In the genomic region with DNA sequence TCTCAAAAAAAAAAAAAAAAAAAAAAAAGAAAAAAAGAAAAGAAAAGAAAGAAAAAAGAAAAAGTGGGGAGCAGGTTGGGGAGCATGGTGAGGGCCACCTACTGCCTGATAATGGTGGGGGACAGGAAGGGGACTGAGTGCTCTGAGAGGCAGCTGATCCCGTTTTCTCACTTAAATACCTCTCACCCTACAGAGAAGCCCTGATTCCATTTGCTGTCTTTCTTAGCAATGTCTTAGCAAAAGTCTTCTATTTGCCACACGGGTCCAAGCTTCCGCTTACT, we compare ENCODE assay signal across 8 cellular contexts. TPM values are rescaled to one million over a fixed set of nuclear protein-coding genes. Genes with fewer than 3 reads are reported as not detected.
DNase-seq lines count a peak whose midpoint lies in the region; ATAC-seq and TF ChIP-seq lines count a peak whose summit lies in the region.

No MANE protein-coding gene starts in this region.

- H3K27ac Mint-ChIP-seq in CD4-positive, alpha-beta memory T cell, result peak overlapping the region; percentile 93 to 99 (median 99)

- no peak for TF ChIP-seq POLR2A in Peyer's patch (IDR thresholded peaks at IDR 0.05)

- H3K27ac ChIP-seq in CD4-positive, alpha-beta memory T cell (ENCODE audit: low read depth, low read length), result peak overlapping the region; percentile 79
- peak overlapping the region; percentile 92 to 97 (median 94) for H3K27ac ChIP-seq in Peyer's patch
- H3K27ac ChIP-seq in epithelial cell of prostate, result peak overlapping the region; percentile 80
- peak overlapping the region; percentile 97 for H3K27ac ChIP-seq in osteoblast (ENCODE audit: low read depth, low read length)

- peaks cover 19 to 43% (median 30%) of the 10 kb centered on the region in 4 donors for H3K4me1 Mint-ChIP-seq in CD4-positive, alpha-beta memory T cell

- H3K9me3 Mint-ChIP-seq in CD4-positive, alpha-beta memory T cell, result no peaks in the 10 kb centered on the region

- peak overlapping the region; percentile 95 to 98 (median 96) for H3K4me3 Mint-ChIP-seq in CD4-positive, alpha-beta memory T cell

- POLR2A ChIA-PET in CD4-positive, alpha-beta memory T cell (lab: Charles Lee; ENCODE audit: partially characterized antibody), result interaction anchor here (0.5 to 1.7 kb wide), 7 partner anchors 15 to 358 kb away, joined by 3 to 14 read pairs (median 4); a partner anchor contains a TSS

- no peak for TF ChIP-seq CTCF in Peyer's patch (IDR thresholded peaks at IDR 0.05)
- no peak for TF ChIP-seq CTCF in osteoblast (IDR thresholded peaks at IDR 0.05; ENCODE audit: extremely low read depth, low read depth, low read length)

- no peaks in the 10 kb centered on the region for H3K27me3 ChIP-seq in CD4-positive, alpha-beta memory T cell (ENCODE audit: insufficient read depth, low read length)
- H3K27me3 ChIP-seq in Peyer's patch, result no peaks in the 10 kb centered on the region
- H3K27me3 ChIP-seq in osteoblast (ENCODE audit: insufficient read depth, low read length), result no peaks in the 10 kb centered on the region

- H3K36me3 Mint-ChIP-seq in CD4-positive, alpha-beta memory T cell, result peaks cover 0 to 4% of the 10 kb centered on the region in 2 donors

- no peak for DNase-seq in CD4-positive, alpha-beta memory T cell
- DNase-seq in Peyer's patch (no peak), epithelial cell of prostate (ENCODE audit: low read depth, low spot score) (no peak), osteoblast (ENCODE audit: insufficient read length, low spot score, missing footprints) (no peak), amniotic stem cell (lab: John Stamatoyannopoulos, UW) (no peak), DMS153 (lab: John Stamatoyannopoulos, UW) (no peak)
- no peak for DNase-seq in stimulated activated naive CD4-positive, alpha-beta T cell treated with Interleukin-2 at 50 U/mL for 16 hours (lab: John Stamatoyannopoulos, UW)

- intact Hi-C loops in CD4-positive, alpha-beta memory T cell (cut with micrococcal nuclease), result loop anchor here (1.0 to 5.0 kb wide), 2 partner anchors 105 to 193 kb away; a partner anchor contains a TSS

- no peaks in the 10 kb centered on the region for H4K20me1 ChIP-seq in osteoblast (ENCODE audit: insufficient read depth, low read length)

- H3K4me1 ChIP-seq in CD4-positive, alpha-beta memory T cell (ENCODE audit: insufficient read depth, low read length), result peaks cover 26% of the 10 kb centered on the region
- H3K4me1 ChIP-seq in Peyer's patch (peaks cover 0 to 35% (median 7%) of the 10 kb centered on the region in 4 donors), osteoblast (ENCODE audit: insufficient read depth, low read length) (peaks cover 42% of the 10 kb centered on the region)

- no peaks in the 10 kb centered on the region for H3K9me3 ChIP-seq in CD4-positive, alpha-beta memory T cell (ENCODE audit: control insufficient read depth in 1 of 2, low read length in 2 of 2)
- no peaks in the 10 kb centered on the region for H3K9me3 ChIP-seq in Peyer's patch
- no peaks in the 10 kb centered on the region for H3K9me3 ChIP-seq in osteoblast (ENCODE audit: low read depth, low read length)

- peaks cover 34% of the 10 kb centered on the region for H3K79me2 ChIP-seq in osteoblast (ENCODE audit: insufficient read depth, low read length)

- H3K4me2 ChIP-seq in osteoblast (ENCODE audit: insufficient read depth, low read length), result peak overlapping the region; percentile 76

- H3K36me3 ChIP-seq in CD4-positive, alpha-beta memory T cell (ENCODE audit: insufficient read depth, low read length), result no peaks in the 10 kb centered on the region
- H3K36me3 ChIP-seq in Peyer's patch (no peaks in the 10 kb centered on the region), osteoblast (ENCODE audit: insufficient read depth, low read length) (no peaks in the 10 kb centered on the region)

- peak overlapping the region in 1 of 2 donors; percentile 70 for H3K4me3 ChIP-seq in CD4-positive, alpha-beta memory T cell (ENCODE audit: low read length in 2 of 2)
- H3K4me3 ChIP-seq in Peyer's patch, result peak overlapping the region; percentile 44 to 81 (median 72)
- peak overlapping the region; percentile 71 for H3K4me3 ChIP-seq in osteoblast (ENCODE audit: insufficient read depth, low read length)

- no peak for ATAC-seq in GM18502 (IDR thresholded peaks at IDR 0.05; ENCODE audit: poor library complexity, unreplicated experiment)

- peak overlapping the region; percentile 86 for H2AFZ ChIP-seq in osteoblast (ENCODE audit: low read length)

- CTCF ChIA-PET in CD4-positive, alpha-beta memory T cell (lab: Charles Lee; ENCODE audit: partially characterized antibody), result interaction anchor here (1.0 to 1.6 kb wide), 3 partner anchors 56 to 257 kb away, joined by 3 to 7 read pairs (median 7); no protein-coding TSS in a partner anchor

- no peaks in the 10 kb centered on the region for H3K27me3 Mint-ChIP-seq in CD4-positive, alpha-beta memory T cell

RNA-seq across cellular contexts. Expression of a gene that starts 0.7 kb away (rescaled TPM):
- total RNA-seq in CD4-positive, alpha-beta memory T cell, result 10 to 100 TPM; 17.3 to 18.8 TPM
- polyA plus RNA-seq in CD4-positive, alpha-beta memory T cell, result 10 to 100 TPM in 1 of 2 donors, 1 to 10 TPM in 1; 5.5 to 14.0 TPM
- total RNA-seq in Peyer's patch, result 10 to 100 TPM; 23.1 to 72.9 (median 37.2) TPM
- 45.1 and 51.4 TPM in 2 replicates for total RNA-seq in osteoblast

RNA-seq across cellular contexts. Expression of a gene that starts 58.8 kb away (rescaled TPM):
- total RNA-seq in CD4-positive, alpha-beta memory T cell, result 1 to 10 TPM; 3.3 to 4.1 TPM
- polyA plus RNA-seq in CD4-positive, alpha-beta memory T cell, result 1 to 10 TPM; 2.8 to 4.5 TPM
- total RNA-seq in Peyer's patch (100 to 1,000 TPM in 2 of 4 donors, 10 to 100 TPM in 2; 69.3 to 168 (median 94.1) TPM), osteoblast (14.7 and 23.2 TPM in 2 replicates)
